In the genomic region with DNA sequence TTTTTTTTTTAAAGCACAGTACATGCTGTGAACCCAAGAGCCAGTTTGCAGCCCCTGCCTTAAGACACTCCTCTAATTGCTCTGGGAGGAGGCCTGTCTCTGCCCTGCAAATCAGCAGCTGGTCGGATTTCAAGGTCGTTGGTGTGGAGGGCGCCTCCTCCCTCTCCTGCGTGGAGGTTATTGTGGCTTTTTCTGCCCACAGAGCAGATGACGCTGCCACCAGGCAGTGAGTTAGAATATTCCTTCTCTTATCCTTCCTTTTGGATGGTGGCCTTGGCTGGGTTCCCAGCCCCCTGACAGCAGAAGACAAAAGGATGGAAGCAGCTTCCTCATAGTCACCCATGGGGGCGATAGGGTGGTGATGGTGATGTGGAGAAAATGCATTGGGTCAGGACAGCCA, we compare ENCODE assay signal across 1 cellular context.
TF ChIP-seq lines count a peak whose summit lies in the region.

No MANE protein-coding gene starts in this region.

TF ChIP-seq in K562, 482 proteins besides CTCF, POLR2A, EP300 and RAD21 (continued from another document and continues in another):
- TF ChIP-seq MEF2D (tag; conservative IDR thresholded peaks at IDR 0.05; ENCODE audit: low read depth) = no peak
- no peak for TF ChIP-seq NBN (IDR thresholded peaks at IDR 0.05; ENCODE audit: low read depth)
- no peak for TF ChIP-seq HMGN3 (IDR thresholded peaks at IDR 0.05; ENCODE audit: borderline replicate concordance, extremely low read depth, insufficient read length, low read depth, low read length)
- TF ChIP-seq, protein P1, sequence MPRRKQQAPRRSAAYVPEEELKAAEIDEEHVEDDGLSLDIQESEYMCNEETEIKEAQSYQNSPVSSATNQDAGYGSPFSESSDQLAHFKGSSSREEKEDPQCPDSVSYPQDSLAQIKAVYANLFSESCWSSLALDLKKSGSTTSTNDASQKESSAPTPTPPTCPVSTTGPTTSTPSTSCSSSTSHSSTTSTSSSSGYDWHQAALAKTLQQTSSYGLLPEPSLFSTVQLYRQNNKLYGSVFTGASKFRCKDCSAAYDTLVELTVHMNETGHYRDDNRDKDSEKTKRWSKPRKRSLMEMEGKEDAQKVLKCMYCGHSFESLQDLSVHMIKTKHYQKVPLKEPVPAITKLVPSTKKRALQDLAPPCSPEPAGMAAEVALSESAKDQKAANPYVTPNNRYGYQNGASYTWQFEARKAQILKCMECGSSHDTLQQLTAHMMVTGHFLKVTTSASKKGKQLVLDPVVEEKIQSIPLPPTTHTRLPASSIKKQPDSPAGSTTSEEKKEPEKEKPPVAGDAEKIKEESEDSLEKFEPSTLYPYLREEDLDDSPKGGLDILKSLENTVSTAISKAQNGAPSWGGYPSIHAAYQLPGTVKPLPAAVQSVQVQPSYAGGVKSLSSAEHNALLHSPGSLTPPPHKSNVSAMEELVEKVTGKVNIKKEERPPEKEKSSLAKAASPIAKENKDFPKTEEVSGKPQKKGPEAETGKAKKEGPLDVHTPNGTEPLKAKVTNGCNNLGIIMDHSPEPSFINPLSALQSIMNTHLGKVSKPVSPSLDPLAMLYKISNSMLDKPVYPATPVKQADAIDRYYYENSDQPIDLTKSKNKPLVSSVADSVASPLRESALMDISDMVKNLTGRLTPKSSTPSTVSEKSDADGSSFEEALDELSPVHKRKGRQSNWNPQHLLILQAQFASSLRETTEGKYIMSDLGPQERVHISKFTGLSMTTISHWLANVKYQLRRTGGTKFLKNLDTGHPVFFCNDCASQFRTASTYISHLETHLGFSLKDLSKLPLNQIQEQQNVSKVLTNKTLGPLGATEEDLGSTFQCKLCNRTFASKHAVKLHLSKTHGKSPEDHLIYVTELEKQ (CRISPR knock-in tag; IDR thresholded peaks at IDR 0.05) = no peak
- TF ChIP-seq, protein P2, sequence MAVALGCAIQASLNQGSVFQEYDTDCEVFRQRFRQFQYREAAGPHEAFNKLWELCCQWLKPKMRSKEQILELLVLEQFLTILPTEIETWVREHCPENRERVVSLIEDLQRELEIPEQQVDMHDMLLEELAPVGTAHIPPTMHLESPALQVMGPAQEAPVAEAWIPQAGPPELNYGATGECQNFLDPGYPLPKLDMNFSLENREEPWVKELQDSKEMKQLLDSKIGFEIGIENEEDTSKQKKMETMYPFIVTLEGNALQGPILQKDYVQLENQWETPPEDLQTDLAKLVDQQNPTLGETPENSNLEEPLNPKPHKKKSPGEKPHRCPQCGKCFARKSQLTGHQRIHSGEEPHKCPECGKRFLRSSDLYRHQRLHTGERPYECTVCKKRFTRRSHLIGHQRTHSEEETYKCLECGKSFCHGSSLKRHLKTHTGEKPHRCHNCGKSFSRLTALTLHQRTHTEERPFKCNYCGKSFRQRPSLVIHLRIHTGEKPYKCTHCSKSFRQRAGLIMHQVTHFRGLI (CRISPR knock-in tag; IDR thresholded peaks at IDR 0.05) = no peak
- no peak for TF ChIP-seq SREBF1 (IDR thresholded peaks at IDR 0.05; ENCODE audit: borderline replicate concordance, low read depth, low read length)
- TF ChIP-seq, protein P3, sequence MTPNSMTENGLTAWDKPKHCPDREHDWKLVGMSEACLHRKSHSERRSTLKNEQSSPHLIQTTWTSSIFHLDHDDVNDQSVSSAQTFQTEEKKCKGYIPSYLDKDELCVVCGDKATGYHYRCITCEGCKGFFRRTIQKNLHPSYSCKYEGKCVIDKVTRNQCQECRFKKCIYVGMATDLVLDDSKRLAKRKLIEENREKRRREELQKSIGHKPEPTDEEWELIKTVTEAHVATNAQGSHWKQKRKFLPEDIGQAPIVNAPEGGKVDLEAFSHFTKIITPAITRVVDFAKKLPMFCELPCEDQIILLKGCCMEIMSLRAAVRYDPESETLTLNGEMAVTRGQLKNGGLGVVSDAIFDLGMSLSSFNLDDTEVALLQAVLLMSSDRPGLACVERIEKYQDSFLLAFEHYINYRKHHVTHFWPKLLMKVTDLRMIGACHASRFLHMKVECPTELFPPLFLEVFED (CRISPR knock-in tag; conservative IDR thresholded peaks at IDR 0.05) = no peak
- no peak for TF ChIP-seq NFYB (IDR thresholded peaks at IDR 0.05; ENCODE audit: extremely low read depth, insufficient read length)
- TF ChIP-seq NCOA1 (IDR thresholded peaks at IDR 0.05; ENCODE audit: low read depth) = no peak
- no peak for TF ChIP-seq ZNF217 (CRISPR knock-in tag; IDR thresholded peaks at IDR 0.05)
- TF ChIP-seq POLR2G (IDR thresholded peaks at IDR 0.05; ENCODE audit: low read depth, low read length) = no peak
- no peak for TF ChIP-seq TAF1 (IDR thresholded peaks at IDR 0.05; ENCODE audit: control insufficient read depth, extremely low read depth, insufficient read depth, low read length, severe bottlenecking)
- no peak for TF ChIP-seq ZNF253 (CRISPR knock-in tag; conservative IDR thresholded peaks at IDR 0.05)
- no peak for TF ChIP-seq POLR2AphosphoS5 (IDR thresholded peaks at IDR 0.05; ENCODE audit: control insufficient read depth, insufficient read depth, low read depth, low read length)
- TF ChIP-seq ZNF175 (CRISPR knock-in tag; IDR thresholded peaks at IDR 0.05; ENCODE audit: low read depth) = no peak
- no peak for TF ChIP-seq CREBBP (IDR thresholded peaks at IDR 0.05; ENCODE audit: low read depth, low read length)
- TF ChIP-seq, protein P4, sequence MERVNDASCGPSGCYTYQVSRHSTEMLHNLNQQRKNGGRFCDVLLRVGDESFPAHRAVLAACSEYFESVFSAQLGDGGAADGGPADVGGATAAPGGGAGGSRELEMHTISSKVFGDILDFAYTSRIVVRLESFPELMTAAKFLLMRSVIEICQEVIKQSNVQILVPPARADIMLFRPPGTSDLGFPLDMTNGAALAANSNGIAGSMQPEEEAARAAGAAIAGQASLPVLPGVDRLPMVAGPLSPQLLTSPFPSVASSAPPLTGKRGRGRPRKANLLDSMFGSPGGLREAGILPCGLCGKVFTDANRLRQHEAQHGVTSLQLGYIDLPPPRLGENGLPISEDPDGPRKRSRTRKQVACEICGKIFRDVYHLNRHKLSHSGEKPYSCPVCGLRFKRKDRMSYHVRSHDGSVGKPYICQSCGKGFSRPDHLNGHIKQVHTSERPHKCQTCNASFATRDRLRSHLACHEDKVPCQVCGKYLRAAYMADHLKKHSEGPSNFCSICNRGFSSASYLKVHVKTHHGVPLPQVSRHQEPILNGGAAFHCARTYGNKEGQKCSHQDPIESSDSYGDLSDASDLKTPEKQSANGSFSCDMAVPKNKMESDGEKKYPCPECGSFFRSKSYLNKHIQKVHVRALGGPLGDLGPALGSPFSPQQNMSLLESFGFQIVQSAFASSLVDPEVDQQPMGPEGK (CRISPR knock-in tag; IDR thresholded peaks at IDR 0.05; ENCODE audit: borderline replicate concordance) = no peak
- TF ChIP-seq CCAR2 (IDR thresholded peaks at IDR 0.05; ENCODE audit: low read depth, low read length) = no peak
- TF ChIP-seq PHF21A (IDR thresholded peaks at IDR 0.05; ENCODE audit: borderline replicate concordance, low read depth) = no peak
- no peak for TF ChIP-seq SRSF1 (IDR thresholded peaks at IDR 0.05; ENCODE audit: low read depth, low read length)
- no peak for TF ChIP-seq CHD4 (IDR thresholded peaks at IDR 0.05; ENCODE audit: insufficient read depth, insufficient replicate concordance, low read depth, low read length, poor library complexity, severe bottlenecking)
- TF ChIP-seq ZNF778 (CRISPR knock-in tag; IDR thresholded peaks at IDR 0.05) = no peak
- no peak for TF ChIP-seq NEUROD1 (IDR thresholded peaks at IDR 0.05; ENCODE audit: borderline replicate concordance, low read depth, low read length, partially characterized antibody)
- no peak for TF ChIP-seq FOS (IDR thresholded peaks at IDR 0.05; ENCODE audit: extremely low read depth, insufficient read length)
- TF ChIP-seq, protein P5, sequence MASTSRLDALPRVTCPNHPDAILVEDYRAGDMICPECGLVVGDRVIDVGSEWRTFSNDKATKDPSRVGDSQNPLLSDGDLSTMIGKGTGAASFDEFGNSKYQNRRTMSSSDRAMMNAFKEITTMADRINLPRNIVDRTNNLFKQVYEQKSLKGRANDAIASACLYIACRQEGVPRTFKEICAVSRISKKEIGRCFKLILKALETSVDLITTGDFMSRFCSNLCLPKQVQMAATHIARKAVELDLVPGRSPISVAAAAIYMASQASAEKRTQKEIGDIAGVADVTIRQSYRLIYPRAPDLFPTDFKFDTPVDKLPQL (IDR thresholded peaks at IDR 0.05; ENCODE audit: extremely low read depth, insufficient read length) = no peak
- no peak for TF ChIP-seq BMI1 (IDR thresholded peaks at IDR 0.05; ENCODE audit: low read length)
- no peak for TF ChIP-seq TRIM24 (IDR thresholded peaks at IDR 0.05)
- TF ChIP-seq, protein P6, sequence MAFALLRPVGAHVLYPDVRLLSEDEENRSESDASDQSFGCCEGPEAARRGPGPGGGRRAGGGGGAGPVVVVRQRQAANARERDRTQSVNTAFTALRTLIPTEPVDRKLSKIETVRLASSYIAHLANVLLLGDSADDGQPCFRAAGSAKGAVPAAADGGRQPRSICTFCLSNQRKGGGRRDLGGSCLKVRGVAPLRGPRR (CRISPR knock-in tag; IDR thresholded peaks at IDR 0.05) = no peak
- TF ChIP-seq, protein P7, sequence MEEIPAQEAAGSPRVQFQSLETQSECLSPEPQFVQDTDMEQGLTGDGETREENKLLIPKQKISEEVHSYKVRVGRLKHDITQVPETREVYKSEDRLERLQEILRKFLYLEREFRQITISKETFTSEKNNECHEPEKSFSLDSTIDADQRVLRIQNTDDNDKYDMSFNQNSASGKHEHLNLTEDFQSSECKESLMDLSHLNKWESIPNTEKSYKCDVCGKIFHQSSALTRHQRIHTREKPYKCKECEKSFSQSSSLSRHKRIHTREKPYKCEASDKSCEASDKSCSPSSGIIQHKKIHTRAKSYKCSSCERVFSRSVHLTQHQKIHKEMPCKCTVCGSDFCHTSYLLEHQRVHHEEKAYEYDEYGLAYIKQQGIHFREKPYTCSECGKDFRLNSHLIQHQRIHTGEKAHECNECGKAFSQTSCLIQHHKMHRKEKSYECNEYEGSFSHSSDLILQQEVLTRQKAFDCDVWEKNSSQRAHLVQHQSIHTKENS (CRISPR knock-in tag; IDR thresholded peaks at IDR 0.05) = no peak
- TF ChIP-seq NR3C1 (CRISPR knock-in tag; IDR thresholded peaks at IDR 0.05) = no peak
- TF ChIP-seq ZNF324 (CRISPR knock-in tag; IDR thresholded peaks at IDR 0.05) = no peak
- no peak for TF ChIP-seq YY1 (IDR thresholded peaks at IDR 0.05; ENCODE audit: borderline replicate concordance in 1 of 3, control insufficient read depth in 1 of 3, extremely low read depth in 1 of 3, insufficient read depth in 3 of 3, insufficient read length in 1 of 3, insufficient replicate concordance in 2 of 3, low read depth in 1 of 3, low read length in 2 of 3)
- no peak for TF ChIP-seq BDP1 (IDR thresholded peaks at IDR 0.05; ENCODE audit: insufficient read depth, insufficient read length)
- TF ChIP-seq, protein P8, sequence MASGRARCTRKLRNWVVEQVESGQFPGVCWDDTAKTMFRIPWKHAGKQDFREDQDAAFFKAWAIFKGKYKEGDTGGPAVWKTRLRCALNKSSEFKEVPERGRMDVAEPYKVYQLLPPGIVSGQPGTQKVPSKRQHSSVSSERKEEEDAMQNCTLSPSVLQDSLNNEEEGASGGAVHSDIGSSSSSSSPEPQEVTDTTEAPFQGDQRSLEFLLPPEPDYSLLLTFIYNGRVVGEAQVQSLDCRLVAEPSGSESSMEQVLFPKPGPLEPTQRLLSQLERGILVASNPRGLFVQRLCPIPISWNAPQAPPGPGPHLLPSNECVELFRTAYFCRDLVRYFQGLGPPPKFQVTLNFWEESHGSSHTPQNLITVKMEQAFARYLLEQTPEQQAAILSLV (tag; IDR thresholded peaks at IDR 0.05) = no peak
- TF ChIP-seq, protein P9, sequence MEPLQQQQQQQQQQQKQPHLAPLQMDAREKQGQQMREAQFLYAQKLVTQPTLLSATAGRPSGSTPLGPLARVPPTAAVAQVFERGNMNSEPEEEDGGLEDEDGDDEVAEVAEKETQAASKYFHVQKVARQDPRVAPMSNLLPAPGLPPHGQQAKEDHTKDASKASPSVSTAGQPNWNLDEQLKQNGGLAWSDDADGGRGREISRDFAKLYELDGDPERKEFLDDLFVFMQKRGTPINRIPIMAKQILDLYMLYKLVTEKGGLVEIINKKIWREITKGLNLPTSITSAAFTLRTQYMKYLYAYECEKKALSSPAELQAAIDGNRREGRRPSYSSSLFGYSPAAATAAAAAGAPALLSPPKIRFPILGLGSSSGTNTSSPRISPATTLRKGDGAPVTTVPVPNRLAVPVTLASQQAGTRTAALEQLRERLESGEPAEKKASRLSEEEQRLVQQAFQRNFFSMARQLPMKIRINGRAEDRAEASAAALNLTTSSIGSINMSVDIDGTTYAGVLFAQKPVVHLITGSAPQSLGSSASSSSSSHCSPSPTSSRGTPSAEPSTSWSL (CRISPR knock-in tag; IDR thresholded peaks at IDR 0.05; ENCODE audit: borderline replicate concordance) = no peak
- TF ChIP-seq, protein P10, sequence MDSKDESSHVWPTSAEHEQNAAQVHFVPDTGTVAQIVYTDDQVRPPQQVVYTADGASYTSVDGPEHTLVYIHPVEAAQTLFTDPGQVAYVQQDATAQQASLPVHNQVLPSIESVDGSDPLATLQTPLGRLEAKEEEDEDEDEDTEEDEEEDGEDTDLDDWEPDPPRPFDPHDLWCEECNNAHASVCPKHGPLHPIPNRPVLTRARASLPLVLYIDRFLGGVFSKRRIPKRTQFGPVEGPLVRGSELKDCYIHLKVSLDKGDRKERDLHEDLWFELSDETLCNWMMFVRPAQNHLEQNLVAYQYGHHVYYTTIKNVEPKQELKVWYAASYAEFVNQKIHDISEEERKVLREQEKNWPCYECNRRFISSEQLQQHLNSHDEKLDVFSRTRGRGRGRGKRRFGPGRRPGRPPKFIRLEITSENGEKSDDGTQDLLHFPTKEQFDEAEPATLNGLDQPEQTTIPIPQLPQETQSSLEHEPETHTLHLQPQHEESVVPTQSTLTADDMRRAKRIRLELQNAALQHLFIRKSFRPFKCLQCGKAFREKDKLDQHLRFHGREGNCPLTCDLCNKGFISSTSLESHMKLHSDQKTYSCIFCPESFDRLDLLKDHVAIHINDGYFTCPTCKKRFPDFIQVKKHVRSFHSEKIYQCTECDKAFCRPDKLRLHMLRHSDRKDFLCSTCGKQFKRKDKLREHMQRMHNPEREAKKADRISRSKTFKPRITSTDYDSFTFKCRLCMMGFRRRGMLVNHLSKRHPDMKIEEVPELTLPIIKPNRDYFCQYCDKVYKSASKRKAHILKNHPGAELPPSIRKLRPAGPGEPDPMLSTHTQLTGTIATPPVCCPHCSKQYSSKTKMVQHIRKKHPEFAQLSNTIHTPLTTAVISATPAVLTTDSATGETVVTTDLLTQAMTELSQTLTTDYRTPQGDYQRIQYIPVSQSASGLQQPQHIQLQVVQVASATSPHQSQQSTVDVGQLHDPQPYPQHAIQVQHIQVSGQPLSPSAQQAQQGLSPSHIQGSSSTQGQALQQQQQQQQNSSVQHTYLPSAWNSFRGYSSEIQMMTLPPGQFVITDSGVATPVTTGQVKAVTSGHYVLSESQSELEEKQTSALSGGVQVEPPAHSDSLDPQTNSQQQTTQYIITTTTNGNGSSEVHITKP (IDR thresholded peaks at IDR 0.05; ENCODE audit: partially characterized antibody) = no peak
- TF ChIP-seq BCOR (IDR thresholded peaks at IDR 0.05) = no peak
- no peak for TF ChIP-seq HDAC2 (IDR thresholded peaks at IDR 0.05)
- no peak for TF ChIP-seq MYBL2 (IDR thresholded peaks at IDR 0.05; ENCODE audit: low read depth)
- TF ChIP-seq MYBL2 (CRISPR knock-in tag; IDR thresholded peaks at IDR 0.05; ENCODE audit: borderline replicate concordance) = no peak
- no peak for TF ChIP-seq THRAP3 (IDR thresholded peaks at IDR 0.05; ENCODE audit: borderline replicate concordance)
- TF ChIP-seq HMG20A (CRISPR knock-in tag; conservative IDR thresholded peaks at IDR 0.05) = no peak
